In genomic region chr4:38130884-38131283, GRCh38 we compare ENCODE assay signal across 12 cellular contexts.
DNase-seq lines count a peak whose midpoint lies in the region; ATAC-seq and TF ChIP-seq lines count a peak whose summit lies in the region.
"Had no signal": no experiment of that assay in that cellular context is flagged by ENCODE, and none has a peak within 500 bp of the region (broad histone marks: within the 10 kb centered on the region; RNA-seq: fewer than 3 reads in every experiment).

No MANE protein-coding gene starts in this region.

- H3K27ac ChIP-seq in IMR-90 (ENCODE audit: insufficient read depth, low read length) = no peak overlapping the region
- H3K27ac ChIP-seq in skin epidermis = peak overlapping the region in 17 of 21 experiments; percentile 8 to 83 (median 72)

- CTCF ChIA-PET in IMR-90 (lab: Yijun Ruan, JAX) = interaction anchor here (0.6 kb wide), 1 partner anchor 30 kb away, joined by 4 read pairs; no protein-coding TSS in a partner anchor
- CTCF ChIA-PET in activated CD4-positive, alpha-beta memory T cell treated with anti-CD3 and anti-CD28 coated beads, Interleukin-2, amount 10 ng/mL, durations not matched to agents 7 days and 5 days (lab: Charles Lee) = interaction anchor here (1.0 to 5.9 kb wide), 5 partner anchors 24 to 179 kb away, joined by 3 to 59 read pairs (median 9); no protein-coding TSS in a partner anchor

- TF ChIP-seq RAD21 in IMR-90 (IDR thresholded peaks at IDR 0.05; ENCODE audit: low read length) = no peak

- H3K9ac ChIP-seq in IMR-90 (ENCODE audit: low read depth, low read length) = no peak overlapping the region

- no peak overlapping the region for H3K18ac ChIP-seq in IMR-90 (ENCODE audit: low read depth, low read length)

- H3K4ac ChIP-seq in IMR-90 (ENCODE audit: low read depth, low read length) = peak overlapping the region; percentile 42; the same call in 1 of the 2 replicates

- dilution Hi-C loops in IMR-90 (cut with HindIII; ENCODE audit: low sequenced_read_pairs, unreplicated experiment) = no loop called here

- H3K36me3 Mint-ChIP-seq in activated CD4-positive, alpha-beta memory T cell treated with anti-CD3 and anti-CD28 coated beads, Interleukin-2, amount 10 ng/mL, durations not matched to agents 7 days and 5 days (ENCODE audit: low read depth) = peaks cover 63% of the 10 kb centered on the region
- H3K36me3 Mint-ChIP-seq in immature natural killer cell = peaks cover 12 to 37% (median 31%) of the 10 kb centered on the region in 3 donors

- H2AFZ ChIP-seq in IMR-90 (replicated peaks; ENCODE audit: low read length, poor library complexity) = no peak overlapping the region

- peaks cover 17% of the 10 kb centered on the region for H3K4me1 ChIP-seq in IMR-90 (ENCODE audit: control insufficient read depth, insufficient read depth, low read length)

- H3K56ac ChIP-seq in IMR-90 (ENCODE audit: extremely low read depth, insufficient read depth, low read length) = no peak overlapping the region

- peaks cover 4% of the 10 kb centered on the region for H3K27me3 Mint-ChIP-seq in activated CD4-positive, alpha-beta memory T cell treated with anti-CD3 and anti-CD28 coated beads, Interleukin-2, amount 10 ng/mL, durations not matched to agents 7 days and 5 days
- H3K27me3 Mint-ChIP-seq in immature natural killer cell (ENCODE audit: low read depth in 3 of 3) = peaks cover 10 to 24% (median 21%) of the 10 kb centered on the region in 3 donors

- no peak overlapping the region for H3K4me3 Mint-ChIP-seq in activated CD4-positive, alpha-beta memory T cell treated with anti-CD3 and anti-CD28 coated beads, Interleukin-2, amount 10 ng/mL, durations not matched to agents 7 days and 5 days
- H3K4me3 Mint-ChIP-seq in immature natural killer cell = peak overlapping the region; percentile 70 to 84 (median 77)

- no peak overlapping the region for H2BK20ac ChIP-seq in IMR-90 (ENCODE audit: low read depth, low read length)

- in situ Hi-C loops in IMR-90 (cut with MboI; ENCODE audit: low sequenced_read_pairs) = no loop called here

- peaks cover 16% of the 10 kb centered on the region for H3K9me1 ChIP-seq in IMR-90 (ENCODE audit: insufficient read depth, low read length)

- no peak overlapping the region for H2AK5ac ChIP-seq in IMR-90 (ENCODE audit: low read depth, low read length)

- H2BK15ac ChIP-seq in IMR-90 (ENCODE audit: low read depth, low read length) = no peak overlapping the region

- no peak overlapping the region for H4K8ac ChIP-seq in IMR-90 (ENCODE audit: low read depth in 2 of 2, low read length in 2 of 2)

- no peak overlapping the region for H3K14ac ChIP-seq in IMR-90 (replicated peaks; ENCODE audit: low read depth, low read length)

- H3K4me3 ChIP-seq in IMR-90 (ENCODE audit: insufficient read depth, low read depth, low read length) = no peak overlapping the region
- H3K4me3 ChIP-seq in skin epidermis = no peak overlapping the region
- H3K4me3 ChIP-seq: cardiac muscle cell had no signal

- no peaks in the 10 kb centered on the region for H3K9me3 ChIP-seq in IMR-90 (ENCODE audit: control insufficient read depth, insufficient read depth, low read length)

- intact Hi-C loops in IMR-90 (cut with micrococcal nuclease) (loop anchor here (5.0 kb wide), 1 partner anchor 49 kb away; no protein-coding TSS in a partner anchor), Right ventricle myocardium inferior (cut with DNase I) (no loop called here)

- POLR2A ChIA-PET in IMR-90 (lab: Charles Lee; ENCODE audit: unreplicated experiment) = no interaction called here
- POLR2A ChIA-PET in activated CD4-positive, alpha-beta memory T cell treated with anti-CD3 and anti-CD28 coated beads, Interleukin-2, amount 10 ng/mL, durations not matched to agents 7 days and 5 days (lab: Charles Lee) = interaction anchor here (1.0 to 12.0 kb wide), 13 partner anchors 8 to 1223 kb away, joined by 3 to 213 read pairs (median 8); no protein-coding TSS in a partner anchor

- DNase-seq in IMR-90 (no peak), immature natural killer cell (no peak), NCI-H446 (lab: John Stamatoyannopoulos, UW) (no peak), Right ventricle myocardium inferior (ENCODE audit: missing footprints) (no peak), NCI-H2107 treated with DMSO at 0.1 percent for 48 hours (lab: John Stamatoyannopoulos, UW; ENCODE audit: unreplicated experiment) (no peak)
- no peak for DNase-seq in activated CD4-positive, alpha-beta memory T cell treated with anti-CD3 and anti-CD28 coated beads, Interleukin-2, amount 10 ng/mL, durations not matched to agents 7 days and 5 days
- DNase-seq: DMS 273 treated with DMSO at 0.1 percent for 48 hours, NCI-H1105, NCI-H526, posterior cingulate gyrus had no signal

- H3K36me3 ChIP-seq in IMR-90 (ENCODE audit: control insufficient read depth, insufficient read depth, low read length) = peaks cover 1% of the 10 kb centered on the region; the same call in 1 of the 2 replicates
- H3K36me3 ChIP-seq: cardiac muscle cell had no signal

- H3K79me1 ChIP-seq in IMR-90 (ENCODE audit: low read depth in 1 of 2, low read length in 2 of 2) = 0 out of 4 replicates have a peak, but pooled peaks cover 0 to 8% of the 10 kb centered on the region in 2 experiments

- no CpG with 5 or more reads among the region's 3 CpGs for WGBS in IMR-90 (ENCODE audit: extremely low coverage in 2 of 2, insufficient read length in 1 of 2), 2 experiments

- no peak for TF ChIP-seq CTCF in IMR-90 (conservative IDR thresholded peaks at IDR 0.05; ENCODE audit: low read depth, low read length)

- no peaks in the 10 kb centered on the region for H3K9me3 Mint-ChIP-seq in activated CD4-positive, alpha-beta memory T cell treated with anti-CD3 and anti-CD28 coated beads, Interleukin-2, amount 10 ng/mL, durations not matched to agents 7 days and 5 days
- no peaks in the 10 kb centered on the region for H3K9me3 Mint-ChIP-seq in immature natural killer cell

- no peak; the same call in 1 of the 2 replicates for TF ChIP-seq POLR2A in IMR-90 (IDR thresholded peaks at IDR 0.05; ENCODE audit: low read depth, low read length)

- peak overlapping the region; percentile 91 for H3K27ac Mint-ChIP-seq in activated CD4-positive, alpha-beta memory T cell treated with anti-CD3 and anti-CD28 coated beads, Interleukin-2, amount 10 ng/mL, durations not matched to agents 7 days and 5 days
- H3K27ac Mint-ChIP-seq in immature natural killer cell = peak overlapping the region; percentile 97 to 98 (median 98)

- H3K27me3 ChIP-seq in IMR-90 (ENCODE audit: control insufficient read depth, insufficient read depth, low read length) = no peaks in the 10 kb centered on the region
- H3K27me3 ChIP-seq: cardiac muscle cell had no signal

- no peak for ATAC-seq in IMR-90 (ENCODE audit: low read depth)
- no peak for ATAC-seq in Right ventricle myocardium inferior

- no peak overlapping the region for H4K91ac ChIP-seq in IMR-90 (ENCODE audit: insufficient read depth, low read depth, low read length)

- no peak overlapping the region for H3K4me2 ChIP-seq in IMR-90 (ENCODE audit: low read depth, low read length)

- no peak overlapping the region for H2AK9ac ChIP-seq in IMR-90 (replicated peaks; ENCODE audit: low read depth, low read length, poor library complexity)

- H4K20me1 ChIP-seq in IMR-90 (ENCODE audit: insufficient read depth, low read length) = no peaks in the 10 kb centered on the region

- H3K23ac ChIP-seq in IMR-90 (ENCODE audit: low read depth, low read length) = no peak overlapping the region

- no TSS peak for BruUV-seq in IMR-90 (replicated peaks; lab: Mats Ljungman, UMichigan)

- no peak overlapping the region for H2BK5ac ChIP-seq in IMR-90 (ENCODE audit: low read depth, low read length, poor library complexity, severe bottlenecking)

- peaks cover 75% of the 10 kb centered on the region for H3K4me1 Mint-ChIP-seq in activated CD4-positive, alpha-beta memory T cell treated with anti-CD3 and anti-CD28 coated beads, Interleukin-2, amount 10 ng/mL, durations not matched to agents 7 days and 5 days
- H3K4me1 Mint-ChIP-seq in immature natural killer cell = peaks cover 74% of the 10 kb centered on the region in 2 donors

- no peak overlapping the region for H2BK120ac ChIP-seq in IMR-90 (ENCODE audit: low read depth, low read length)

- no peak overlapping the region for H4K5ac ChIP-seq in IMR-90 (ENCODE audit: low read depth, low read length)

TF ChIP-seq in IMR-90, 13 proteins besides CTCF, POLR2A, EP300 and RAD21:
- TF ChIP-seq USF2 (IDR thresholded peaks at IDR 0.05; ENCODE audit: low read depth, low read length) (no peak), NFE2L2 (IDR thresholded peaks at IDR 0.05; ENCODE audit: low read depth, low read length) (no peak), MXI1 (IDR thresholded peaks at IDR 0.05; ENCODE audit: borderline replicate concordance, low read depth, low read length) (no peak), MAZ (IDR thresholded peaks at IDR 0.05; ENCODE audit: borderline replicate concordance, low read depth, low read length) (no peak), CHD1 (IDR thresholded peaks at IDR 0.05; ENCODE audit: low read depth, low read length) (no peak), FOS (IDR thresholded peaks at IDR 0.05; ENCODE audit: low read depth, low read length) (no peak), MAFK (IDR thresholded peaks at IDR 0.05; ENCODE audit: low read depth, low read length) (no peak), BHLHE40 (IDR thresholded peaks at IDR 0.05; ENCODE audit: low read depth, low read length) (no peak), RFX5 (IDR thresholded peaks at IDR 0.05; ENCODE audit: low read depth, low read length) (no peak)
- TF ChIP-seq, protein P1, sequence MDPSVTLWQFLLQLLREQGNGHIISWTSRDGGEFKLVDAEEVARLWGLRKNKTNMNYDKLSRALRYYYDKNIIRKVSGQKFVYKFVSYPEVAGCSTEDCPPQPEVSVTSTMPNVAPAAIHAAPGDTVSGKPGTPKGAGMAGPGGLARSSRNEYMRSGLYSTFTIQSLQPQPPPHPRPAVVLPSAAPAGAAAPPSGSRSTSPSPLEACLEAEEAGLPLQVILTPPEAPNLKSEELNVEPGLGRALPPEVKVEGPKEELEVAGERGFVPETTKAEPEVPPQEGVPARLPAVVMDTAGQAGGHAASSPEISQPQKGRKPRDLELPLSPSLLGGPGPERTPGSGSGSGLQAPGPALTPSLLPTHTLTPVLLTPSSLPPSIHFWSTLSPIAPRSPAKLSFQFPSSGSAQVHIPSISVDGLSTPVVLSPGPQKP (IDR thresholded peaks at IDR 0.05; ENCODE audit: borderline replicate concordance, low read depth, low read length) = no peak
